ENCODE assay signal across 2 cellular contexts in the genomic region with DNA sequence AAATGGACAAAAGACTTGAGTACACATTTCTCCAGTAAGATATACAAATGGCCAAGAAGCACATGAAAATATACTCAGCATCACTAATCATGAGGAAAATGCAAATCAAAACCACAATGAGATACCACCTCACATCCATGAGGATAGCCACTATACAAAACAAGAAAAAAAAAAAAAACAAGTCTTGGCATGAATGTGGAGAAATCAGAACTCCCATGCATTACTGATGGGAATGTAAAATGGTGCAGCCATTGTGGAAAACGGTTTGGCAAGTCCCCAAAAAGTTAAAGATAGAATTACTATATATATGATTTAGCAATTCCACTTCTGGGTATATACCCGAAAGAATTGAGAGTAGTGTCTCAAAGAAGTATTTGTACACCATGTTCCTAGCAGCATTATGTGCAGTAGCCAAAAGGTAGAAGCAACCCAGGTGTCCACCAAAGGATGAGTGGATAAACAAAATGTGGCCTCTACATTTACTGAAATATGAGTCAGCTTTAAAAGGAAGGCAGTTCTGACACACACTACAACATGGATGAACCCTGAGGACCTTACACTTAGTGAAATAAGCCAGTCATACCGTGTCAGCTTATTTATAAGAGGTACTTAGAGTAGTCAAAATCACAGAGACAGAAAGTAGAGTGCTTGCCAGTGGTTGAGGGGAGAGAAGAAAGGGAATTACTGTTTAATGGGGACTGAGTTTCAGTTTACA.
TF ChIP-seq lines count a peak whose summit lies in the region.

No MANE protein-coding gene starts in this region.

TF ChIP-seq in SK-N-SH treated with all-trans-retinoic acid at 6 μM for 48 hours, 23 proteins besides CTCF, POLR2A, EP300 and RAD21 (continued from another document):
- TF ChIP-seq, protein P1, sequence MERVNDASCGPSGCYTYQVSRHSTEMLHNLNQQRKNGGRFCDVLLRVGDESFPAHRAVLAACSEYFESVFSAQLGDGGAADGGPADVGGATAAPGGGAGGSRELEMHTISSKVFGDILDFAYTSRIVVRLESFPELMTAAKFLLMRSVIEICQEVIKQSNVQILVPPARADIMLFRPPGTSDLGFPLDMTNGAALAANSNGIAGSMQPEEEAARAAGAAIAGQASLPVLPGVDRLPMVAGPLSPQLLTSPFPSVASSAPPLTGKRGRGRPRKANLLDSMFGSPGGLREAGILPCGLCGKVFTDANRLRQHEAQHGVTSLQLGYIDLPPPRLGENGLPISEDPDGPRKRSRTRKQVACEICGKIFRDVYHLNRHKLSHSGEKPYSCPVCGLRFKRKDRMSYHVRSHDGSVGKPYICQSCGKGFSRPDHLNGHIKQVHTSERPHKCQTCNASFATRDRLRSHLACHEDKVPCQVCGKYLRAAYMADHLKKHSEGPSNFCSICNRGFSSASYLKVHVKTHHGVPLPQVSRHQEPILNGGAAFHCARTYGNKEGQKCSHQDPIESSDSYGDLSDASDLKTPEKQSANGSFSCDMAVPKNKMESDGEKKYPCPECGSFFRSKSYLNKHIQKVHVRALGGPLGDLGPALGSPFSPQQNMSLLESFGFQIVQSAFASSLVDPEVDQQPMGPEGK (CRISPR knock-in tag; IDR thresholded peaks at IDR 0.05; ENCODE audit: borderline replicate concordance): no peak
- no peak for TF ChIP-seq SNAI2 (CRISPR knock-in tag; IDR thresholded peaks at IDR 0.05)
- no peak for TF ChIP-seq ARNTL (CRISPR knock-in tag; IDR thresholded peaks at IDR 0.05; ENCODE audit: borderline replicate concordance, low read depth)
- no peak for TF ChIP-seq ZFP3 (CRISPR knock-in tag; IDR thresholded peaks at IDR 0.05)
- no peak for TF ChIP-seq ISL1 (CRISPR knock-in tag; IDR thresholded peaks at IDR 0.05)
- TF ChIP-seq ZFP30 (CRISPR knock-in tag; IDR thresholded peaks at IDR 0.05): no peak
- TF ChIP-seq, protein P2, sequence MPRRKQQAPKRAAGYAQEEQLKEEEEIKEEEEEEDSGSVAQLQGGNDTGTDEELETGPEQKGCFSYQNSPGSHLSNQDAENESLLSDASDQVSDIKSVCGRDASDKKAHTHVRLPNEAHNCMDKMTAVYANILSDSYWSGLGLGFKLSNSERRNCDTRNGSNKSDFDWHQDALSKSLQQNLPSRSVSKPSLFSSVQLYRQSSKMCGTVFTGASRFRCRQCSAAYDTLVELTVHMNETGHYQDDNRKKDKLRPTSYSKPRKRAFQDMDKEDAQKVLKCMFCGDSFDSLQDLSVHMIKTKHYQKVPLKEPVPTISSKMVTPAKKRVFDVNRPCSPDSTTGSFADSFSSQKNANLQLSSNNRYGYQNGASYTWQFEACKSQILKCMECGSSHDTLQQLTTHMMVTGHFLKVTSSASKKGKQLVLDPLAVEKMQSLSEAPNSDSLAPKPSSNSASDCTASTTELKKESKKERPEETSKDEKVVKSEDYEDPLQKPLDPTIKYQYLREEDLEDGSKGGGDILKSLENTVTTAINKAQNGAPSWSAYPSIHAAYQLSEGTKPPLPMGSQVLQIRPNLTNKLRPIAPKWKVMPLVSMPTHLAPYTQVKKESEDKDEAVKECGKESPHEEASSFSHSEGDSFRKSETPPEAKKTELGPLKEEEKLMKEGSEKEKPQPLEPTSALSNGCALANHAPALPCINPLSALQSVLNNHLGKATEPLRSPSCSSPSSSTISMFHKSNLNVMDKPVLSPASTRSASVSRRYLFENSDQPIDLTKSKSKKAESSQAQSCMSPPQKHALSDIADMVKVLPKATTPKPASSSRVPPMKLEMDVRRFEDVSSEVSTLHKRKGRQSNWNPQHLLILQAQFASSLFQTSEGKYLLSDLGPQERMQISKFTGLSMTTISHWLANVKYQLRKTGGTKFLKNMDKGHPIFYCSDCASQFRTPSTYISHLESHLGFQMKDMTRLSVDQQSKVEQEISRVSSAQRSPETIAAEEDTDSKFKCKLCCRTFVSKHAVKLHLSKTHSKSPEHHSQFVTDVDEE (CRISPR knock-in tag; IDR thresholded peaks at IDR 0.05): no peak
- no peak for TF ChIP-seq BACH2 (CRISPR knock-in tag; IDR thresholded peaks at IDR 0.05; ENCODE audit: borderline replicate concordance)

TF ChIP-seq in SK-N-SH, 30 proteins besides CTCF, POLR2A, EP300 and RAD21 (continued from another document):
- TF ChIP-seq, protein P3, sequence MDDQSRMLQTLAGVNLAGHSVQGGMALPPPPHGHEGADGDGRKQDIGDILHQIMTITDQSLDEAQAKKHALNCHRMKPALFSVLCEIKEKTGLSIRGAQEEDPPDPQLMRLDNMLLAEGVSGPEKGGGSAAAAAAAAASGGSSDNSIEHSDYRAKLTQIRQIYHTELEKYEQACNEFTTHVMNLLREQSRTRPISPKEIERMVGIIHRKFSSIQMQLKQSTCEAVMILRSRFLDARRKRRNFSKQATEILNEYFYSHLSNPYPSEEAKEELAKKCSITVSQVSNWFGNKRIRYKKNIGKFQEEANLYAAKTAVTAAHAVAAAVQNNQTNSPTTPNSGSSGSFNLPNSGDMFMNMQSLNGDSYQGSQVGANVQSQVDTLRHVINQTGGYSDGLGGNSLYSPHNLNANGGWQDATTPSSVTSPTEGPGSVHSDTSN (IDR thresholded peaks at IDR 0.05): no peak
- TF ChIP-seq SMC3 (IDR thresholded peaks at IDR 0.05; ENCODE audit: low read depth, low read length): no peak
- no peak for TF ChIP-seq FOSL2 (IDR thresholded peaks at IDR 0.05; ENCODE audit: borderline replicate concordance, low read depth)
- no peak for TF ChIP-seq NRF1 (IDR thresholded peaks at IDR 0.05; ENCODE audit: low read depth, low read length)
- TF ChIP-seq SIN3A (IDR thresholded peaks at IDR 0.05; ENCODE audit: borderline replicate concordance, low read depth, low read length): no peak
